6 cellular contexts compared by ENCODE assay signal in genomic region chr4:34335156-34335555, GRCh38.
DNase-seq lines count a peak whose midpoint lies in the region; TF ChIP-seq lines count a peak whose summit lies in the region.
"Not testable (repeated sequence)": the region's sequence is repeated elsewhere in the genome, so short reads cannot be mapped to it uniquely, and the experiment has no call there.

No MANE protein-coding gene starts in this region.

- H3K36me3 ChIP-seq in testis (ENCODE audit: low read depth, missing control alignments) = not testable (repeated sequence)

- TF ChIP-seq POLR2A in testis (IDR thresholded peaks at IDR 0.05) = not testable (repeated sequence)

- not testable (repeated sequence) for H3K9me3 ChIP-seq in testis

- intact Hi-C loops in testis (cut with DNase I; ENCODE audit: low total_unique reads) = not testable (repeated sequence)

- H3K27me3 ChIP-seq in testis = not testable (repeated sequence)

- peak overlapping the region; percentile 51 for H3K27ac ChIP-seq in 22Rv1
- not testable (repeated sequence) for H3K27ac ChIP-seq in testis

- not testable (repeated sequence) for TF ChIP-seq CTCF in 22Rv1 (IDR thresholded peaks at IDR 0.05); fibroblast of villous mesenchyme (IDR thresholded peaks at IDR 0.05; ENCODE audit: insufficient read depth, low read depth, low read length); testis (IDR thresholded peaks at IDR 0.05)

- not testable (repeated sequence) for H3K4me1 ChIP-seq in testis

- DNase-seq in ELF-1 (ENCODE audit: low read depth, low spot score) (peak; percentile 40), NCI-H146 (lab: John Stamatoyannopoulos, UW) (peak; percentile 35), NCI-H748 (lab: John Stamatoyannopoulos, UW; ENCODE audit: unreplicated experiment) (peak; percentile 63)
- not testable (repeated sequence) for DNase-seq in fibroblast of villous mesenchyme (ENCODE audit: low read depth); testis

- H3K4me3 ChIP-seq in fibroblast of villous mesenchyme (ENCODE audit: low read depth, low read length) (peak overlapping the region; percentile 59), testis (peak overlapping the region; percentile 22 to 34)

- 63 to 70% methylated on average over 9 to 12 of the region's 13 CpGs for WGBS in testis, 2 donors
